Comparison of ENCODE assay signal across 10 cellular contexts in genomic region chr11:63869171-63869591, GRCh38. TPM values are rescaled to one million over a fixed set of nuclear protein-coding genes. Genes with fewer than 3 reads are reported as not detected.
DNase-seq lines count a peak whose midpoint lies in the region; ATAC-seq and TF ChIP-seq lines count a peak whose summit lies in the region.
"Had no signal": no experiment of that assay in that cellular context is flagged by ENCODE, and none has a peak within 500 bp of the region (broad histone marks: within the 10 kb centered on the region; RNA-seq: fewer than 3 reads in every experiment).

No MANE protein-coding gene starts in this region.

- H3K4me1 Mint-ChIP-seq in activated naive CD8-positive, alpha-beta T cell treated with anti-CD3 and anti-CD28 coated beads for 36 hours = peaks cover 75% of the 10 kb centered on the region

- peak overlapping the region in 6 of 10 donors; percentile 2 to 56 (median 47) for H3K27ac ChIP-seq in heart right ventricle
- peak overlapping the region; percentile 19 to 63 for H3K27ac ChIP-seq in left lung
- H3K27ac ChIP-seq in coronary artery = peak overlapping the region in 1 of 2 donors; percentile 47

- ATAC-seq in heart right ventricle (no peak), Right ventricle myocardium superior (ENCODE audit: poor library complexity) (no peak), left lung (peak; percentile 2), GM18907 (IDR thresholded peaks at IDR 0.05; ENCODE audit: unreplicated experiment) (no peak)

- no peaks in the 10 kb centered on the region for H3K9me3 Mint-ChIP-seq in activated naive CD8-positive, alpha-beta T cell treated with anti-CD3 and anti-CD28 coated beads for 36 hours

- 80 to 86% methylated on average over 7 of the region's 7 CpGs for WGBS in heart right ventricle, 2 donors

- no peaks in the 10 kb centered on the region for H3K27me3 ChIP-seq in heart right ventricle
- no peaks in the 10 kb centered on the region for H3K27me3 ChIP-seq in left lung

- H3K4me3 ChIP-seq in heart right ventricle (no peak overlapping the region), left lung (no peak overlapping the region), coronary artery (no peak overlapping the region)

- no peak for TF ChIP-seq CTCF in heart right ventricle (IDR thresholded peaks at IDR 0.05)
- TF ChIP-seq CTCF in left lung (IDR thresholded peaks at IDR 0.05) = no peak
- TF ChIP-seq CTCF in coronary artery (IDR thresholded peaks at IDR 0.05) = no peak

- H3K4me3 Mint-ChIP-seq in activated naive CD8-positive, alpha-beta T cell treated with anti-CD3 and anti-CD28 coated beads for 36 hours = peak overlapping the region; percentile 24

- DNase-seq in heart right ventricle (no peak), Right ventricle myocardium superior (no peak), left lung (no peak), ureter (ENCODE audit: low spot score) (peak; percentile 54), coronary artery (ENCODE audit: low spot score) (no peak), NCI-H524 (lab: John Stamatoyannopoulos, UW) (no peak)
- no peak for DNase-seq in activated naive CD8-positive, alpha-beta T cell treated with anti-CD3 and anti-CD28 coated beads for 36 hours
- DNase-seq: NCI-H146; stimulated activated CD4-positive, alpha-beta T cell treated with anti-CD3 and anti-CD28 coated beads, Interleukin-4, amount 100 ng/mL, for 1 hour had no signal

- H3K36me3 Mint-ChIP-seq in activated naive CD8-positive, alpha-beta T cell treated with anti-CD3 and anti-CD28 coated beads for 36 hours = peaks cover 9% of the 10 kb centered on the region

- H3K27ac Mint-ChIP-seq in activated naive CD8-positive, alpha-beta T cell treated with anti-CD3 and anti-CD28 coated beads for 36 hours = peak overlapping the region; percentile 81

- H3K36me3 ChIP-seq in heart right ventricle (peaks cover 0 to 21% (median 0%) of the 10 kb centered on the region in 9 donors), left lung (no peaks in the 10 kb centered on the region)

- intact Hi-C loops in heart right ventricle (cut with DNase I) = no loop called here
- intact Hi-C loops in Right ventricle myocardium superior (cut with DNase I) = no loop called here
- intact Hi-C loops in left lung (cut with DNase I) = no loop called here

- peaks cover 45 to 92% (median 84%) of the 10 kb centered on the region in 9 donors for H3K4me1 ChIP-seq in heart right ventricle
- peaks cover 70 to 98% of the 10 kb centered on the region in 2 donors for H3K4me1 ChIP-seq in left lung

- H3K9me3 ChIP-seq in heart right ventricle = no peaks in the 10 kb centered on the region
- no peaks in the 10 kb centered on the region for H3K9me3 ChIP-seq in left lung

- H3K27me3 Mint-ChIP-seq in activated naive CD8-positive, alpha-beta T cell treated with anti-CD3 and anti-CD28 coated beads for 36 hours = no peaks in the 10 kb centered on the region

RNA-seq across cellular contexts. Expression of gene MARK2, which starts 30.3 kb away (rescaled TPM):
- total RNA-seq in heart right ventricle (10 to 100 TPM; 33.8 to 42.7 (median 39.0) TPM), Right ventricle myocardium superior (35.8 TPM), left lung (10 to 100 TPM; 38.9 to 45.5 TPM), ureter (61.5 TPM)
- polyA plus RNA-seq in heart right ventricle = 10 to 100 TPM; 12.6 to 18.9 TPM
- total RNA-seq in activated naive CD8-positive, alpha-beta T cell treated with anti-CD3 and anti-CD28 coated beads for 36 hours = 10 to 100 TPM; 27.7 to 29.0 TPM

RNA-seq across cellular contexts. Expression of gene RCOR2, which starts 47.8 kb away (rescaled TPM):
- total RNA-seq in heart right ventricle (1 to 10 TPM; 1.1 to 8.4 (median 5.0) TPM), Right ventricle myocardium superior (9.9 TPM), left lung (1 to 10 TPM in 1 of 2 donors, under 1 TPM in 1; 0.45 to 1.4 TPM), ureter (2.0 TPM)
- 1 to 10 TPM; 4.4 to 5.4 TPM for polyA plus RNA-seq in heart right ventricle
- total RNA-seq in activated naive CD8-positive, alpha-beta T cell treated with anti-CD3 and anti-CD28 coated beads for 36 hours = under 1 TPM; 0.58 to 0.82 TPM

RNA-seq across cellular contexts. Expression of gene SPINDOC, which starts 55.9 kb away (rescaled TPM):
- total RNA-seq in heart right ventricle = 10 to 100 TPM in 5 of 10 donors, 1 to 10 TPM in 5; 7.0 to 13.2 (median 9.9) TPM
- polyA plus RNA-seq in heart right ventricle = 1 to 10 TPM; 9.4 to 9.7 TPM
- total RNA-seq in Right ventricle myocardium superior = 11.3 TPM
- 10 to 100 TPM; 29.3 to 29.5 TPM for total RNA-seq in activated naive CD8-positive, alpha-beta T cell treated with anti-CD3 and anti-CD28 coated beads for 36 hours
- 10 to 100 TPM; 20.3 to 21.7 TPM for total RNA-seq in left lung
- 13.0 TPM for total RNA-seq in ureter
